ENCODE assay signal across 8 cellular contexts in genomic region chr2:70132244-70133126, GRCh38. TPM values are rescaled to one million over a fixed set of nuclear protein-coding genes. Genes with fewer than 3 reads are reported as not detected.
DNase-seq lines count a peak whose midpoint lies in the region; ATAC-seq and TF ChIP-seq lines count a peak whose summit lies in the region.

No MANE protein-coding gene starts in this region.

- intact Hi-C loops in heart left ventricle (cut with DNase I) = loop anchor here in 2 of 10 donors (2.0 kb wide), 1 partner anchor 46 kb away; the partner anchor contains the start of gene PCBP1 (in 2 of the 2)

- H3K9me3 ChIP-seq in CD8-positive, alpha-beta memory T cell (ENCODE audit: low read length) = no peaks in the 10 kb centered on the region
- H3K9me3 ChIP-seq in heart left ventricle = no peaks in the 10 kb centered on the region

- H3K9me3 Mint-ChIP-seq in CD8-positive, alpha-beta memory T cell = no peaks in the 10 kb centered on the region

- DNase-seq in CD8-positive, alpha-beta memory T cell = peak in 4 of 5 donors; percentile 19 to 72 (median 56)
- DNase-seq in NCI-H748 (lab: John Stamatoyannopoulos, UW; ENCODE audit: unreplicated experiment) (peak; percentile 84), heart left ventricle (peak; percentile 48 to 71 (median 61)), GDM1 (lab: John Stamatoyannopoulos, UW) (no peak)

- peak overlapping the region; percentile 49 for H3K9ac ChIP-seq in rectal smooth muscle tissue (ENCODE audit: low read length)

- peak overlapping the region; percentile 57 for H3K4me3 ChIP-seq in CD8-positive, alpha-beta memory T cell (ENCODE audit: low read length)
- H3K4me3 ChIP-seq in heart left ventricle (peak overlapping the region in 10 of 12 donors; percentile 23 to 49 (median 42)), rectal smooth muscle tissue (ENCODE audit: low read length) (peak overlapping the region; percentile 67)

- H3K4me3 Mint-ChIP-seq in CD8-positive, alpha-beta memory T cell = peak overlapping the region; percentile 75 to 91 (median 84)

- CTCF ChIA-PET in CD8-positive, alpha-beta memory T cell (lab: Charles Lee) = interaction anchor here (0.9 to 6.0 kb wide), 11 partner anchors 8 to 169 kb away, joined by 3 to 73 read pairs (median 5); partner anchors contain the start of genes FAM136A and PCBP1

- peak overlapping the region; percentile 79 for H3K27ac ChIP-seq in CD8-positive, alpha-beta memory T cell (ENCODE audit: low read depth, low read length)
- H3K27ac ChIP-seq in adipose tissue (ENCODE audit: low read depth, low read length) (peak overlapping the region; percentile 68), heart left ventricle (peak overlapping the region; percentile 82 to 95 (median 91)), rectal smooth muscle tissue (ENCODE audit: low read depth, low read length) (peak overlapping the region; percentile 97)

- WGBS in adipose tissue, 3 donors = 4 to 8% (median 5%) methylated on average over 8 of the region's 8 CpGs
- 12 to 14% (median 13%) methylated on average over 8 of the region's 8 CpGs for WGBS in heart left ventricle, 4 donors

- H3K27me3 Mint-ChIP-seq in CD8-positive, alpha-beta memory T cell = no peaks in the 10 kb centered on the region

- ATAC-seq in HG03439 (IDR thresholded peaks at IDR 0.05; ENCODE audit: unreplicated experiment) (peak; percentile 42), heart left ventricle (peak; percentile 74 to 82 (median 79))

- H3K36me3 ChIP-seq in CD8-positive, alpha-beta memory T cell (ENCODE audit: insufficient read depth, low read length) = no peaks in the 10 kb centered on the region
- no peaks in the 10 kb centered on the region for H3K36me3 ChIP-seq in heart left ventricle
- no peaks in the 10 kb centered on the region for H3K36me3 ChIP-seq in rectal smooth muscle tissue (ENCODE audit: control insufficient read depth, insufficient read depth, low read length)

- POLR2A ChIA-PET in CD8-positive, alpha-beta memory T cell (lab: Charles Lee) = interaction anchor here (0.5 to 9.0 kb wide), 11 partner anchors 8 to 218 kb away, joined by 3 to 168 read pairs (median 10); partner anchors contain the start of genes MXD1 and PCBP1

- peaks cover 66 to 86% (median 85%) of the 10 kb centered on the region in 3 donors for H3K4me1 Mint-ChIP-seq in CD8-positive, alpha-beta memory T cell

- H3K36me3 Mint-ChIP-seq in CD8-positive, alpha-beta memory T cell = peaks cover 0 to 2% (median under 1%) of the 10 kb centered on the region in 3 donors

- in situ Hi-C loops in GM18951 (cut with MboI; ENCODE audit: low sequenced_read_pairs, unreplicated experiment) = no loop called here

- peaks cover 86% of the 10 kb centered on the region for H3K4me1 ChIP-seq in CD8-positive, alpha-beta memory T cell (ENCODE audit: insufficient read depth, low read length)
- H3K4me1 ChIP-seq in heart left ventricle = peaks cover 10 to 77% (median 46%) of the 10 kb centered on the region in 12 donors
- peaks cover 23% of the 10 kb centered on the region for H3K4me1 ChIP-seq in rectal smooth muscle tissue (ENCODE audit: control insufficient read depth, insufficient read depth, low read length)

- TF ChIP-seq CTCF in heart left ventricle (IDR thresholded peaks at IDR 0.05) = peak in 1 of 12 donors; percentile 6

- H3K27me3 ChIP-seq in CD8-positive, alpha-beta memory T cell (ENCODE audit: insufficient read depth, low read length, poor library complexity, severe bottlenecking) = no peaks in the 10 kb centered on the region
- H3K27me3 ChIP-seq in heart left ventricle (no peaks in the 10 kb centered on the region), rectal smooth muscle tissue (ENCODE audit: control insufficient read depth, insufficient read depth, low read length) (no peaks in the 10 kb centered on the region)

- peak overlapping the region; percentile 94 to 99 (median 96) for H3K27ac Mint-ChIP-seq in CD8-positive, alpha-beta memory T cell

- TF ChIP-seq POLR2A in GM18951 (IDR thresholded peaks at IDR 0.05; ENCODE audit: extremely low read depth, insufficient read depth, insufficient read length) = peak; percentile 46
- peak in 1 of 2 donors; percentile 29 for TF ChIP-seq POLR2A in heart left ventricle (IDR thresholded peaks at IDR 0.05)

RNA-seq across cellular contexts. Expression of gene PCBP1, which starts 45.2 kb away (rescaled TPM):
- 100 to 1,000 TPM; 428 to 434 TPM for total RNA-seq in CD8-positive, alpha-beta memory T cell
- 161 TPM for polyA plus RNA-seq in CD8-positive, alpha-beta memory T cell
- polyA plus RNA-seq in adipose tissue (100 to 1,000 TPM; 233 to 396 (median 326) TPM), heart left ventricle (100 to 1,000 TPM; 212 to 296 TPM)
- 100 to 1,000 TPM; 106 to 274 (median 199) TPM for total RNA-seq in heart left ventricle

RNA-seq across cellular contexts. Expression of gene C2orf42, which starts 58.3 kb away (rescaled TPM):
- total RNA-seq in CD8-positive, alpha-beta memory T cell = 10 to 100 TPM; 29.1 to 34.6 TPM
- polyA plus RNA-seq in CD8-positive, alpha-beta memory T cell = 31.4 TPM
- polyA plus RNA-seq in adipose tissue (10 to 100 TPM in 1 of 3 donors, 1 to 10 TPM in 2; 5.4 to 14.2 (median 5.6) TPM), heart left ventricle (1 to 10 TPM; 3.5 to 6.5 TPM)
- 10 to 100 TPM in 5 of 9 donors, 1 to 10 TPM in 4; 6.2 to 14.9 (median 10.9) TPM for total RNA-seq in heart left ventricle
